ENCODE assay signal across 13 cellular contexts in genomic region chr18:49321800-49322461, GRCh38.
DNase-seq lines count a peak whose midpoint lies in the region; ATAC-seq and TF ChIP-seq lines count a peak whose summit lies in the region.
"Had no signal": no experiment of that assay in that cellular context is flagged by ENCODE, and none has a peak within 500 bp of the region (broad histone marks: within the 10 kb centered on the region; RNA-seq: fewer than 3 reads in every experiment).

No MANE protein-coding gene starts in this region.

- H3K27ac ChIP-seq in SK-N-MC, result peak overlapping the region; percentile 6; the same call in 1 of the 2 replicates
- H3K27ac ChIP-seq in uterus, result peak overlapping the region in 1 of 2 donors; percentile 24

- DNase-seq in GM04503 (ENCODE audit: low read depth), result peak; percentile 47
- no peak for DNase-seq in SK-N-MC (ENCODE audit: low read depth, low spot score)
- peak; percentile 38 for DNase-seq in fibroblast of gingiva (ENCODE audit: low read depth)
- DNase-seq in renal cortical epithelial cell (ENCODE audit: low read depth), result peak; percentile 77
- no peak for DNase-seq in uterus
- DNase-seq in GM19240 (ENCODE audit: insufficient read length, low spot score), result no peak
- DNase-seq in NCI-H510A (lab: John Stamatoyannopoulos, UW), result no peak
- DNase-seq: activated CD4-positive, alpha-beta T cell treated with anti-CD3 and anti-CD28 coated beads, Interleukin-2, amount 10 ng/mL, durations not matched to agents 24 days and 14 days; immature natural killer cell; NCI-H2171; right cardiac atrium; T-helper 2 cell had no signal

- H3K27me3 ChIP-seq in uterus, result no peaks in the 10 kb centered on the region

- no peaks in the 10 kb centered on the region for H3K36me3 ChIP-seq in SK-N-MC (ENCODE audit: insufficient read depth, low read length)
- H3K36me3 ChIP-seq in uterus, result no peaks in the 10 kb centered on the region

- intact Hi-C loops in uterus (cut with DNase I; ENCODE audit: low total_unique reads), result no loop called here

- peaks cover 0 to 10% of the 10 kb centered on the region in 2 donors for H3K4me1 ChIP-seq in uterus

- no peaks in the 10 kb centered on the region for H3K9me3 ChIP-seq in SK-N-MC (ENCODE audit: low read depth, low read length)
- H3K9me3 ChIP-seq in uterus, result no peaks in the 10 kb centered on the region

- TF ChIP-seq CTCF in uterus (IDR thresholded peaks at IDR 0.05), result no peak

- H3K9ac ChIP-seq in SK-N-MC (ENCODE audit: insufficient read length), result no peak overlapping the region

- H3K4me3 ChIP-seq in SK-N-MC (no peak overlapping the region), uterus (no peak overlapping the region)

- no peak for TF ChIP-seq POLR2A in uterus (IDR thresholded peaks at IDR 0.05)

- ATAC-seq in GM21381 (IDR thresholded peaks at IDR 0.05; ENCODE audit: unreplicated experiment), result no peak
- ATAC-seq: right cardiac atrium had no signal

Comparison
In these comparisons a context has a peak if more than half of its experiments do, and no peak if none do; other contexts are left out.
1. DNase-seq: peak in GM04503 (single experiment), fibroblast of gingiva (single experiment) and renal cortical epithelial cell (single experiment); none in SK-N-MC (single experiment), uterus (0 of 2), GM19240 (single experiment) and NCI-H510A (single experiment).